In genomic region chr7:151403764-151404163, GRCh38 we compare ENCODE assay signal across 1 cellular context.
TF ChIP-seq lines count a peak whose summit lies in the region.

No MANE protein-coding gene starts in this region.

TF ChIP-seq in A549, 52 proteins besides CTCF, POLR2A, EP300 and RAD21 (continued from another document):
- TF ChIP-seq, protein P1, sequence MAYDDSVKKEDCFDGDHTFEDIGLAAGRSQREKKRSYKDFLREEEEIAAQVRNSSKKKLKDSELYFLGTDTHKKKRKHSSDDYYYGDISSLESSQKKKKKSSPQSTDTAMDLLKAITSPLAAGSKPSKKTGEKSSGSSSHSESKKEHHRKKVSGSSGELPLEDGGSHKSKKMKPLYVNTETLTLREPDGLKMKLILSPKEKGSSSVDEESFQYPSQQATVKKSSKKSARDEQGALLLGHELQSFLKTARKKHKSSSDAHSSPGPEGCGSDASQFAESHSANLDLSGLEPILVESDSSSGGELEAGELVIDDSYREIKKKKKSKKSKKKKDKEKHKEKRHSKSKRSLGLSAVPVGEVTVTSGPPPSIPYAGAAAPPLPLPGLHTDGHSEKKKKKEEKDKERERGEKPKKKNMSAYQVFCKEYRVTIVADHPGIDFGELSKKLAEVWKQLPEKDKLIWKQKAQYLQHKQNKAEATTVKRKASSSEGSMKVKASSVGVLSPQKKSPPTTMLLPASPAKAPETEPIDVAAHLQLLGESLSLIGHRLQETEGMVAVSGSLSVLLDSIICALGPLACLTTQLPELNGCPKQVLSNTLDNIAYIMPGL (CRISPR knock-in tag; IDR thresholded peaks at IDR 0.05; ENCODE audit: borderline replicate concordance), result no peak
- TF ChIP-seq FOSB (CRISPR knock-in tag; IDR thresholded peaks at IDR 0.05) (no peak), GATA3 (IDR thresholded peaks at IDR 0.05; ENCODE audit: borderline replicate concordance) (no peak), KDM1A (IDR thresholded peaks at IDR 0.05; ENCODE audit: low read depth) (no peak)
